In the genomic region with DNA sequence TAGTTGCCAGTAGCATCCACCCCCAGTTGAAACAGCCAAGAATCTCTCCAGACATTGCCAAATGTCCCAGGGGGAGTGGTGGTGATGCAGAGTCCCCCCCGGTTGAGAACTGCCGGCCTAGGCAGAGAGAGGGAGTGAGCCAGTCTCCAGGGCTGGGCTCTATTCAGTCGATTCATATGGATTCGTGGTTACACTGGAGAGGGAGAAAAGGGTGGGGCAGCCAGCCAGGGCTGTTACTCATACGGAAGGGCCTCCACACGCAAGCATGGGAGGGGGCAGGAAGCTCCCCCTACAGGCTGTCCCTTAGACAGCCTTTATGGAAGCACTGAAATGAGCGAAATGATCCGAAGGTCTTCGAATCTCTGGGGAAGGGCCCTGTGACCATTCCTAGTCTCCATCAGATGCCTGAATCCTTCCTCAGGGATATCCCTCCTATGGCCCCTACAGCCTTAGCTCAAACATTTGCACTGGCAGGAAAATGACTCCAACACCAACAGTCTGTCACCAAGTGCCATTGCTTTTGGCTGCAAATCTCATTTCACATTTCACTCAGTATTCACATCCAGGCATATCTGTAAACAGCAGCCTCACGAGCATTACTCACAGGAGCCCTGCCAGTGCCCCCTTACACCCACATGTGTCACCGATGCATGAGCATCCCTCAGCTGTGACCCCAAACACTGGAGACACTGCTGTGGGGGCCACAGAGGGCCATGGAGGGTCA, we compare ENCODE assay signal across 9 cellular contexts. TPM values are rescaled to one million over a fixed set of nuclear protein-coding genes. Genes with fewer than 3 reads are reported as not detected.
DNase-seq lines count a peak whose midpoint lies in the region; ATAC-seq, FAIRE-seq and TF ChIP-seq lines count a peak whose summit lies in the region.
"Had no signal": no experiment of that assay in that cellular context is flagged by ENCODE, and none has a peak within 500 bp of the region (broad histone marks: within the 10 kb centered on the region; RNA-seq: fewer than 3 reads in every experiment).

No MANE protein-coding gene starts in this region.

- no peaks in the 10 kb centered on the region for H3K9me3 Mint-ChIP-seq in Caco-2 (ENCODE audit: unreplicated experiment)

- intact Hi-C loops in Caco-2 (cut with micrococcal nuclease; ENCODE audit: unreplicated experiment), result no loop called here
- intact Hi-C loops in esophagus muscularis mucosa (cut with DNase I), result no loop called here

- H3K4me1 Mint-ChIP-seq in Caco-2 (ENCODE audit: low read depth, unreplicated experiment), result peaks cover 8% of the 10 kb centered on the region

- FAIRE-seq in small intestine (lab: Jason Lieb, UNC), result no peak

- no peaks in the 10 kb centered on the region for H3K27me3 ChIP-seq in SJCRH30
- no peaks in the 10 kb centered on the region for H3K27me3 ChIP-seq in small intestine (ENCODE audit: control insufficient read depth in 2 of 2, insufficient read depth in 2 of 2, low read length in 2 of 2)
- H3K27me3 ChIP-seq in Caco-2 (replicated peaks; ENCODE audit: control insufficient read depth, insufficient read depth, low read length), result no peaks in the 10 kb centered on the region
- H3K27me3 ChIP-seq in esophagus muscularis mucosa, result peaks cover 0 to 13% (median 0%) of the 10 kb centered on the region in 4 donors

- ATAC-seq in HG03139 (IDR thresholded peaks at IDR 0.05; ENCODE audit: unreplicated experiment), result no peak

- 50 to 60% (median 52%) methylated on average over 11 of the region's 11 CpGs for WGBS in small intestine, 3 donors
- WGBS in esophagus muscularis mucosa, result 51% methylated on average over 7 of the region's 11 CpGs

- H3K9me3 ChIP-seq in SJCRH30 (replicated peaks), result no peaks in the 10 kb centered on the region
- H3K9me3 ChIP-seq in small intestine (ENCODE audit: control insufficient read depth, low read depth), result no peaks in the 10 kb centered on the region
- no peaks in the 10 kb centered on the region for H3K9me3 ChIP-seq in Caco-2
- no peaks in the 10 kb centered on the region for H3K9me3 ChIP-seq in esophagus muscularis mucosa

- no peaks in the 10 kb centered on the region for H3K36me3 Mint-ChIP-seq in Caco-2 (ENCODE audit: insufficient read depth, unreplicated experiment)
- H3K36me3 Mint-ChIP-seq: activated naive CD8-positive, alpha-beta T cell had no signal

- H3K36me3 ChIP-seq in SJCRH30 (no peaks in the 10 kb centered on the region), small intestine (ENCODE audit: control insufficient read depth in 2 of 2, insufficient read depth in 2 of 2, low read length in 2 of 2) (no peaks in the 10 kb centered on the region), Caco-2 (ENCODE audit: control insufficient read depth, insufficient read depth, low read length) (no peaks in the 10 kb centered on the region), esophagus muscularis mucosa (no peaks in the 10 kb centered on the region)

- H3K4me3 ChIP-seq in SJCRH30, result no peak overlapping the region
- H3K4me3 ChIP-seq in small intestine (ENCODE audit: low read depth in 1 of 2, low read length in 2 of 2), result no peak overlapping the region
- H3K4me3 ChIP-seq in Caco-2 (ENCODE audit: low read depth, low read length), result no peak overlapping the region
- no peak overlapping the region for H3K4me3 ChIP-seq in esophagus muscularis mucosa

- no peak for TF ChIP-seq EP300 in esophagus muscularis mucosa (IDR thresholded peaks at IDR 0.05)

- no TSS peak for BruUV-seq in Caco-2 (replicated peaks; lab: Mats Ljungman, UMichigan)

- DNase-seq in H4 (ENCODE audit: low spot score) (peak; percentile 82), SJCRH30 (peak; percentile 7 to 17), fibroblast of peridontal ligament (ENCODE audit: extremely low read depth) (peak; percentile 91), small intestine (peak; percentile 42), Caco-2 (no peak), esophagus muscularis mucosa (ENCODE audit: extremely low spot score) (no peak)
- no peak for DNase-seq in activated CD4-positive, CD25-positive, alpha-beta regulatory T cell treated with anti-CD3 and anti-CD28 coated beads, Interleukin-2, amount 50 U/mL, for 72 hours

- no peaks in the 10 kb centered on the region for H3K27me3 Mint-ChIP-seq in Caco-2 (ENCODE audit: insufficient read depth, unreplicated experiment)
- H3K27me3 Mint-ChIP-seq: activated naive CD8-positive, alpha-beta T cell had no signal

- no peak for TF ChIP-seq POLR2A in esophagus muscularis mucosa (IDR thresholded peaks at IDR 0.05; ENCODE audit: low read depth)

- H3K27ac Mint-ChIP-seq in Caco-2 (ENCODE audit: unreplicated experiment), result no peak overlapping the region
- H3K27ac Mint-ChIP-seq: activated naive CD8-positive, alpha-beta T cell had no signal

- POLR2A ChIA-PET in Caco-2 (lab: Charles Lee), result no interaction called here

- CTCF ChIA-PET in Caco-2 (lab: Charles Lee), result interaction anchor here (12.0 kb wide), 1 partner anchor 72 kb away, joined by 246 read pairs; a partner anchor contains a TSS

- no peak overlapping the region for H3K4me3 Mint-ChIP-seq in Caco-2 (ENCODE audit: unreplicated experiment)
- H3K4me3 Mint-ChIP-seq: activated naive CD8-positive, alpha-beta T cell had no signal

- H3K27ac ChIP-seq in SJCRH30, result no peak overlapping the region
- H3K27ac ChIP-seq in small intestine (ENCODE audit: low read depth in 1 of 2, low read length in 1 of 2), result no peak overlapping the region
- H3K27ac ChIP-seq in esophagus muscularis mucosa (replicated peaks in 1 of 4), result no peak overlapping the region

- no peaks in the 10 kb centered on the region; the same call in 1 of the 2 replicates for H3K4me1 ChIP-seq in SJCRH30
- peaks cover 4 to 8% of the 10 kb centered on the region in 2 donors for H3K4me1 ChIP-seq in small intestine (ENCODE audit: control insufficient read depth in 2 of 2, insufficient read depth in 1 of 2, low read depth in 1 of 2, low read length in 1 of 2)
- H3K4me1 ChIP-seq in Caco-2, result no peaks in the 10 kb centered on the region
- H3K4me1 ChIP-seq in esophagus muscularis mucosa, result no peaks in the 10 kb centered on the region

- TF ChIP-seq CTCF in Caco-2 (IDR thresholded peaks at IDR 0.05; ENCODE audit: insufficient read depth in 1 of 2, low read depth in 1 of 2, low read length in 1 of 2, severe bottlenecking in 1 of 2, unreplicated experiment in 1 of 2), result peak in 1 of 2 experiments; percentile 33
- no peak for TF ChIP-seq CTCF in esophagus muscularis mucosa (IDR thresholded peaks at IDR 0.05)

RNA-seq across cellular contexts. Expression of a gene that starts 18.4 kb away (rescaled TPM):
- 5.4 and 6.3 TPM in 2 replicates for total RNA-seq in H4 (2014; rRNA removed; shearing (Covaris generic))
- total RNA-seq in SJCRH30 (2014; rRNA removed; shearing (Covaris generic)), result 1.4 and 2.2 TPM in 2 replicates
- polyA plus RNA-seq in small intestine, result 1 to 10 TPM in 1 of 3 donors, under 1 TPM in 1, not detected in 1; 0.54 to 1.7 TPM
- total RNA-seq in Caco-2 (2022), result 9.8 and 11.8 TPM in 2 replicates
- 1 to 10 TPM; 3.7 to 6.3 (median 4.4) TPM for total RNA-seq in esophagus muscularis mucosa

RNA-seq across cellular contexts. Expression of a gene that starts 29.5 kb away (rescaled TPM):
- 24.1 and 33.9 TPM in 2 replicates for total RNA-seq in H4 (2014; rRNA removed; shearing (Covaris generic))
- total RNA-seq in SJCRH30 (2014; rRNA removed; shearing (Covaris generic)), result 34.0 and 36.2 TPM in 2 replicates
- 10 to 100 TPM; 15.1 to 22.3 (median 22.1) TPM for polyA plus RNA-seq in small intestine
- total RNA-seq in Caco-2 (2022) (89.2 and 89.3 TPM in 2 replicates), esophagus muscularis mucosa (100 to 1,000 TPM in 3 of 4 donors, 10 to 100 TPM in 1; 89.1 to 118 (median 106) TPM)

Comparison
In these comparisons a context has a peak if more than half of its experiments do, and no peak if none do; other contexts are left out.
1. DNase-seq: peak in H4 (single experiment), SJCRH30 (2 of 2), fibroblast of peridontal ligament (single experiment) and small intestine (single experiment); none in Caco-2 (0 of 2), esophagus muscularis mucosa (single experiment) and activated CD4-positive, CD25-positive, alpha-beta regulatory T cell treated with anti-CD3 and anti-CD28 coated beads, Interleukin-2, amount 50 U/mL, for 72 hours (single experiment).